Comparison of ENCODE assay signal across 8 cellular contexts in genomic region chr17:42536048-42536371, GRCh38. TPM values are rescaled to one million over a fixed set of nuclear protein-coding genes. Genes with fewer than 3 reads are reported as not detected.
A peak's percentile ranks its signal among the peaks of the same experiment; 100 is the strongest.
DNase-seq lines count a peak whose midpoint lies in the region; ATAC-seq and TF ChIP-seq lines count a peak whose summit lies in the region.

Gene NAGLU (plus strand): TSS chr17:42536241. CDS start chr17:42536273, 32 bp downstream.

- ATAC-seq in GM19025 (IDR thresholded peaks at IDR 0.05; ENCODE audit: low read depth, unreplicated experiment) (peak; percentile 82), HG03196 (IDR thresholded peaks at IDR 0.05; ENCODE audit: unreplicated experiment) (peak; percentile 80)

- TF ChIP-seq CTCF in AG09319 (IDR thresholded peaks at IDR 0.05; ENCODE audit: low read depth, low read length), result no peak

- peak; percentile 71 for DNase-seq in AG09319 (ENCODE audit: extremely low read depth, low read depth)
- DNase-seq in NCI-H446 (lab: John Stamatoyannopoulos, UW), result peak; percentile 89 to 95
- peak; percentile 67 for DNase-seq in activated CD4-positive, alpha-beta T cell treated with anti-CD3 and anti-CD28 coated beads for 1 hour
- DNase-seq in cerebellum (ENCODE audit: low spot score), result peak; percentile 97
- DNase-seq in kidney glomerular epithelial cell (lab: John Stamatoyannopoulos, UW), result peak; percentile 56
- DNase-seq in stimulated activated CD4-positive, alpha-beta T cell treated with anti-CD3 and anti-CD28 coated beads, Interleukin-1b, Interleukin-23, amount 100 ng/mL, for 1 hour (ENCODE audit: low read depth in 2 of 2), result peak; percentile 41 to 67

RNA-seq across cellular contexts. Expression of gene NAGLU, which starts in this region (rescaled TPM):
- total RNA-seq in cerebellum, result 8.8 TPM

Comparison
In these comparisons a context has a peak if more than half of its experiments do, and no peak if none do; other contexts are left out.
1. Peak in every context shown above with its lines: DNase-seq and ATAC-seq.